16 cellular contexts compared by ENCODE assay signal in the genomic region with DNA sequence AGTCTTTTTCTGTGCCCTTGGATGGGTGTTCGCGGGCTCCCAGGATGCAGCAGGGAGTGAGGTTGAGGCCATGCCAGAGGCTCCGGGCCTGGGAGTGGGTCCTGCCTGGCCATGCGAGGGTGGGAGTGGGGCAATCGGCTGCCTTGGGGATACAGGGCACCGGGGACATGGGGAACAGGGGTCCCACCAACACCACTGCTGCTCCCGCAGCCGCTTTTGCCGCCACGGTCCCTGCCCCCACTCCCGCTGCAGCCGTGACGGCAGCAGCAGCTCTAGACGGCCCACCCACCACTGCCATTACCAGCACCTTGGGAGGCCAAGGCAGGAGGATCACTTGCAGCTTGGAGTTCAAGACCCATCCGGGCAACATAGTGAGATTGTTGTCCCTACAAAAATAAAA. TPM values are rescaled to one million over a fixed set of nuclear protein-coding genes. Genes with fewer than 3 reads are reported as not detected.
A peak's percentile ranks its signal among the peaks of the same experiment; 100 is the strongest.
DNase-seq lines count a peak whose midpoint lies in the region; ATAC-seq, FAIRE-seq and TF ChIP-seq lines count a peak whose summit lies in the region.
"Had no signal": no experiment of that assay in that cellular context is flagged by ENCODE, and none has a peak within 500 bp of the region (broad histone marks: within the 10 kb centered on the region; RNA-seq: fewer than 3 reads in every experiment).

No MANE protein-coding gene starts in this region.

- H3K4me1 ChIP-seq in HepG2 (ENCODE audit: insufficient read depth, low read length) (peaks cover 23% of the 10 kb centered on the region), right lobe of liver (no peaks in the 10 kb centered on the region), K562 (replicated peaks in 1 of 2; ENCODE audit: control insufficient read depth in 2 of 2, insufficient read depth in 2 of 2, low read length in 2 of 2) (peaks cover 4 to 10% of the 10 kb centered on the region in 2 experiments; a peak in 2 of 5 replicates), mesenchymal stem cell (ENCODE audit: control insufficient read depth, insufficient read depth, low read depth, low read length) (peaks cover 18% of the 10 kb centered on the region)
- H3K4me1 ChIP-seq in CD8-positive, alpha-beta memory T cell (ENCODE audit: insufficient read depth, low read length): no peaks in the 10 kb centered on the region

- intact Hi-C loops in HepG2 (cut with micrococcal nuclease; ENCODE audit: unreplicated experiment): loop anchor here (1.0 kb wide), 1 partner anchor 11 kb away; no protein-coding TSS in a partner anchor
- intact Hi-C loops in right lobe of liver (cut with DNase I): no loop called here
- intact Hi-C loops in K562 (cut with micrococcal nuclease): no loop called here

- H3K79me1 ChIP-seq in mesenchymal stem cell (replicated peaks; ENCODE audit: low read length, poor library complexity, severe bottlenecking): no peaks in the 10 kb centered on the region

- FAIRE-seq in HepG2 (lab: Jason Lieb, UNC): no peak
- no peak for FAIRE-seq in K562 (lab: Jason Lieb, UNC)
- FAIRE-seq: GM12891 had no signal

- ATAC-seq in HepG2 (no peak), right lobe of liver (no peak), K562 (no peak), GM21723 (IDR thresholded peaks at IDR 0.05; ENCODE audit: unreplicated experiment) (no peak), SK-N-SH treated with all-trans-retinoic acid at 6 μM for 48 hours (no peak), HG03354 (IDR thresholded peaks at IDR 0.05; ENCODE audit: poor library complexity, severe bottlenecking, unreplicated experiment) (no peak)

- H2BK12ac ChIP-seq in mesenchymal stem cell (ENCODE audit: low read length in 2 of 2): peak overlapping the region in 1 of 2 experiments; percentile 29

- H3K4me2 ChIP-seq in HepG2 (ENCODE audit: low read depth, low read length) (no peak overlapping the region), K562 (ENCODE audit: insufficient read depth, low read length) (no peak overlapping the region), mesenchymal stem cell (ENCODE audit: low read length, poor library complexity, severe bottlenecking) (no peak overlapping the region)

- H2AK5ac ChIP-seq in mesenchymal stem cell (ENCODE audit: low read length, severe bottlenecking): no peak overlapping the region

- H2AFZ ChIP-seq in HepG2 (ENCODE audit: low read length) (no peak overlapping the region), K562 (ENCODE audit: low read depth, low read length) (no peak overlapping the region), mesenchymal stem cell (ENCODE audit: low read depth, low read length) (no peak overlapping the region)

- peak overlapping the region in 1 of 8 donors; percentile 41 for H3K27ac Mint-ChIP-seq in CD8-positive, alpha-beta memory T cell
- H3K27ac Mint-ChIP-seq: CD4-positive, alpha-beta T cell had no signal

- H3K4me1 Mint-ChIP-seq in CD8-positive, alpha-beta memory T cell: no peaks in the 10 kb centered on the region

- H3K23ac ChIP-seq in mesenchymal stem cell (ENCODE audit: low read length in 2 of 2): no peak overlapping the region

- no peaks in the 10 kb centered on the region for H3K36me3 Mint-ChIP-seq in CD8-positive, alpha-beta memory T cell

- POLR2A ChIA-PET in HepG2 (lab: Yijun Ruan, JAX) (interaction anchor here (1.1 to 2.3 kb wide), 3 partner anchors 16 to 26 kb away, joined by 3 to 9 read pairs (median 3); no protein-coding TSS in a partner anchor), K562 (lab: Yijun Ruan, JAX) (no interaction called here)
- POLR2A ChIA-PET in CD8-positive, alpha-beta memory T cell (lab: Charles Lee): no interaction called here

- H3K4me3 ChIP-seq in HepG2 (replicated peaks in 1 of 3; ENCODE audit: insufficient read depth in 1 of 3, low read depth in 2 of 3, low read length in 3 of 3): no peak overlapping the region
- no peak overlapping the region for H3K4me3 ChIP-seq in right lobe of liver
- no peak overlapping the region for H3K4me3 ChIP-seq in K562
- H3K4me3 ChIP-seq in mesenchymal stem cell (ENCODE audit: insufficient read depth in 1 of 2, low read depth in 1 of 2, low read length in 2 of 2): no peak overlapping the region
- H3K4me3 ChIP-seq in CD8-positive, alpha-beta memory T cell (ENCODE audit: low read length): no peak overlapping the region

- no peaks in the 10 kb centered on the region for H3K27me3 ChIP-seq in HepG2 (ENCODE audit: control insufficient read depth in 1 of 2, insufficient read depth in 2 of 2, low read length in 2 of 2)
- no peaks in the 10 kb centered on the region for H3K27me3 ChIP-seq in right lobe of liver
- peaks cover 19 to 58% of the 10 kb centered on the region in 2 experiments for H3K27me3 ChIP-seq in K562 (ENCODE audit: control insufficient read depth in 2 of 2, insufficient read depth in 2 of 2, low read length in 2 of 2)
- no peaks in the 10 kb centered on the region for H3K27me3 ChIP-seq in mesenchymal stem cell (ENCODE audit: control insufficient read depth in 1 of 2, insufficient read depth in 1 of 2, low read length in 2 of 2)
- no peaks in the 10 kb centered on the region for H3K27me3 ChIP-seq in CD8-positive, alpha-beta memory T cell (ENCODE audit: insufficient read depth, low read length, poor library complexity, severe bottlenecking)

- H3K9me1 ChIP-seq in K562 (ENCODE audit: control insufficient read depth, insufficient read depth, low read length): no peaks in the 10 kb centered on the region

- CTCF ChIA-PET in HepG2 (lab: Yijun Ruan, JAX; ENCODE audit: low intra/inter-chr PET ratio, low total read pairs) (no interaction called here), K562 (lab: Yijun Ruan, JAX; ENCODE audit: low intra/inter-chr PET ratio) (no interaction called here)
- CTCF ChIA-PET in CD8-positive, alpha-beta memory T cell (lab: Charles Lee): no interaction called here

- H3K9me3 ChIP-seq in HepG2 (ENCODE audit: low read length) (no peaks in the 10 kb centered on the region), right lobe of liver (no peaks in the 10 kb centered on the region), K562 (replicated peaks; ENCODE audit: control insufficient read depth, insufficient read depth, low read depth, low read length) (no peaks in the 10 kb centered on the region), mesenchymal stem cell (ENCODE audit: control insufficient read depth, low read length) (no peaks in the 10 kb centered on the region)
- H3K9me3 ChIP-seq in CD8-positive, alpha-beta memory T cell (ENCODE audit: low read length): no peaks in the 10 kb centered on the region

- TF ChIP-seq CTCF in HepG2 (CRISPR knock-in tag; IDR thresholded peaks at IDR 0.05) (no peak), right lobe of liver (IDR thresholded peaks at IDR 0.05) (no peak), K562 (IDR thresholded peaks at IDR 0.05 in 2 of 3, conservative IDR thresholded peaks at IDR 0.05 in 1 of 3; ENCODE audit: insufficient read depth in 2 of 3, low read depth in 1 of 3, low read length in 3 of 3) (no peak)

- H4K91ac ChIP-seq in mesenchymal stem cell (ENCODE audit: low read length): peak overlapping the region; percentile 63

- no peaks in the 10 kb centered on the region for H3K9me3 Mint-ChIP-seq in CD8-positive, alpha-beta memory T cell
- H3K9me3 Mint-ChIP-seq: CD4-positive, alpha-beta T cell had no signal

- H3K9ac ChIP-seq in HepG2 (ENCODE audit: insufficient read depth, low read depth, low read length) (no peak overlapping the region), K562 (ENCODE audit: insufficient read depth in 1 of 2, low read depth in 2 of 2, low read length in 2 of 2) (no peak overlapping the region), mesenchymal stem cell (ENCODE audit: low read length) (no peak overlapping the region)

- no peak overlapping the region for H2BK120ac ChIP-seq in mesenchymal stem cell (ENCODE audit: low read depth, low read length)

- H3K4me3 Mint-ChIP-seq in CD8-positive, alpha-beta memory T cell: no peak overlapping the region
- H3K4me3 Mint-ChIP-seq: CD4-positive, alpha-beta T cell had no signal

- H3K27me3 Mint-ChIP-seq in CD8-positive, alpha-beta memory T cell: peaks cover 0 to 4% of the 10 kb centered on the region in 2 donors

- no peak overlapping the region for H3K4ac ChIP-seq in mesenchymal stem cell (ENCODE audit: low read depth in 1 of 2, low read length in 2 of 2)

- H2BK5ac ChIP-seq in mesenchymal stem cell (ENCODE audit: low read depth, low read length, poor library complexity, severe bottlenecking): no peak overlapping the region

- 95% methylated on average over 15 of the region's 15 CpGs for WGBS in HepG2 (ENCODE audit: low lambda C conversion rate)
- 95% methylated on average over 3 of the region's 15 CpGs for WGBS in right lobe of liver (ENCODE audit: insufficient coverage, low coverage, low lambda C conversion rate, missing lambda C conversion rate)
- WGBS in K562 (ENCODE audit: insufficient coverage, low coverage, missing lambda C conversion rate): 51% methylated on average over 15 of the region's 15 CpGs
- WGBS in mesenchymal stem cell: 97% methylated on average over 15 of the region's 15 CpGs

- H3K36me3 ChIP-seq in HepG2 (replicated peaks in 1 of 2; ENCODE audit: control insufficient read depth in 1 of 2, insufficient read depth in 2 of 2, low read length in 2 of 2): no peaks in the 10 kb centered on the region
- H3K36me3 ChIP-seq in right lobe of liver: no peaks in the 10 kb centered on the region
- H3K36me3 ChIP-seq in K562 (ENCODE audit: control insufficient read depth, insufficient read depth, low read length): no peaks in the 10 kb centered on the region
- H3K36me3 ChIP-seq in mesenchymal stem cell (ENCODE audit: control insufficient read depth in 1 of 2, insufficient read depth in 2 of 2, low read depth in 1 of 2, low read length in 2 of 2): no peaks in the 10 kb centered on the region
- no peaks in the 10 kb centered on the region for H3K36me3 ChIP-seq in CD8-positive, alpha-beta memory T cell (ENCODE audit: insufficient read depth, low read length)

- TF ChIP-seq RAD21 in HepG2 (CRISPR knock-in tag; IDR thresholded peaks at IDR 0.05) (no peak), K562 (CRISPR knock-in tag; conservative IDR thresholded peaks at IDR 0.05 in 1 of 2, IDR thresholded peaks at IDR 0.05 in 1 of 2) (no peak)

- no peak overlapping the region for H3K27ac ChIP-seq in HepG2 (ENCODE audit: extremely low read length, insufficient read depth, low read length)
- no peak overlapping the region for H3K27ac ChIP-seq in right lobe of liver
- H3K27ac ChIP-seq in K562 (ENCODE audit: extremely low read depth, low read depth, low read length): no peak overlapping the region
- no peak overlapping the region for H3K27ac ChIP-seq in mesenchymal stem cell (ENCODE audit: low read length, poor library complexity, severe bottlenecking)
- H3K27ac ChIP-seq in CD8-positive, alpha-beta memory T cell (ENCODE audit: low read depth, low read length): no peak overlapping the region
- H3K27ac ChIP-seq: 22Rv1, HL-60 had no signal

- TF ChIP-seq POLR2A in HepG2 (IDR thresholded peaks at IDR 0.05; ENCODE audit: insufficient read depth in 1 of 2, low read depth in 2 of 2, low read length in 2 of 2) (no peak), right lobe of liver (IDR thresholded peaks at IDR 0.05) (no peak), K562 (conservative IDR thresholded peaks at IDR 0.05) (no peak)

- H4K20me1 ChIP-seq in HepG2 (ENCODE audit: insufficient read depth, low read length): no peaks in the 10 kb centered on the region
- no peaks in the 10 kb centered on the region; the same call in 1 of the 2 replicates for H4K20me1 ChIP-seq in K562 (replicated peaks; ENCODE audit: control insufficient read depth, insufficient read depth, low read length)

- BruUV-seq in HepG2 (replicated peaks; lab: Mats Ljungman, UMichigan) (no TSS peak), K562 (replicated peaks; lab: Mats Ljungman, UMichigan) (no TSS peak)

- DNase-seq in HepG2 (ENCODE audit: low spot score) (no peak), right lobe of liver (no peak), K562 (ENCODE audit: extremely low read depth in 1 of 4, low spot score in 3 of 4) (no peak), mesenchymal stem cell (no peak)
- no peak for DNase-seq in CD8-positive, alpha-beta memory T cell
- DNase-seq: AML-193; C1 segment of cervical spinal cord; CD4-positive, alpha-beta T cell; DMS79 had no signal

- TF ChIP-seq EP300 in HepG2 (IDR thresholded peaks at IDR 0.05; ENCODE audit: low read depth in 2 of 2, low read length in 2 of 2): no peak
- no peak for TF ChIP-seq EP300 in HepG2 (CRISPR knock-in tag; IDR thresholded peaks at IDR 0.05; ENCODE audit: borderline replicate concordance)
- TF ChIP-seq EP300 in K562 (IDR thresholded peaks at IDR 0.05; ENCODE audit: low read length): no peak

- H3K14ac ChIP-seq in mesenchymal stem cell (ENCODE audit: low read length in 2 of 2): no peak overlapping the region

- H3K18ac ChIP-seq in mesenchymal stem cell (ENCODE audit: low read depth in 1 of 2, low read length in 2 of 2): no peak overlapping the region

- in situ Hi-C loops in HepG2 (cut with HindIII; ENCODE audit: extremely low pct_ligation_motif_present, low pct_unique_long_range_greater_than_20kb): no loop called here
- in situ Hi-C loops in K562 (cut with MboI): no loop called here

- H3K79me2 ChIP-seq in HepG2 (ENCODE audit: insufficient read depth, low read length) (no peaks in the 10 kb centered on the region), K562 (ENCODE audit: control insufficient read depth, insufficient read depth, low read length) (no peaks in the 10 kb centered on the region)

- no peak overlapping the region for H4K8ac ChIP-seq in mesenchymal stem cell (ENCODE audit: low read length)

- H2BK15ac ChIP-seq in mesenchymal stem cell (ENCODE audit: low read depth, poor library complexity, severe bottlenecking): no peak overlapping the region

RNA-seq across cellular contexts. Expression of gene FAM50B, which starts 35.3 kb away (rescaled TPM):
- total RNA-seq in HepG2 (2016; rRNA removed; fragmentation: Illumina TruSeq; extraction: Trizol) (not detected in 2 replicates), right lobe of liver (10 to 100 TPM in 1 of 6 experiments, 1 to 10 TPM in 5; 3.6 to 11.1 (median 8.5) TPM), K562 (2014; rRNA removed) (not detected in 2 replicates), K562 (2014; rRNA removed; fragmentation: Illumina TruSeq; extraction: Trizol) (not detected in 2 replicates), K562 (2015; rRNA removed; fragmentation: Illumina TruSeq; extraction: Trizol) (not detected in 2 replicates), K562 (2021) (0.09 and 0.13 TPM in 2 replicates)
- not detected in 2 replicates for total RNA-seq in HepG2 (2016; cell fraction: cytosol; rRNA removed; fragmentation: Illumina TruSeq; extraction: Trizol; ENCODE audit: low read depth)
- not detected in 2 replicates for total RNA-seq in HepG2 (2016; cell fraction: insoluble cytoplasmic fraction; rRNA removed; fragmentation: Illumina TruSeq; extraction: Trizol)
- total RNA-seq in HepG2 (2016; cell fraction: membrane; rRNA removed; fragmentation: Illumina TruSeq; extraction: Trizol): not detected in 2 replicates
- total RNA-seq in HepG2 (2016; cell fraction: nucleus; rRNA removed; fragmentation: Illumina TruSeq; extraction: Trizol): not detected in 2 replicates
- polyA plus RNA-seq in HepG2 (2011; rRNA removed) (0.05 TPM in 1 of 2 replicates, not detected in the other), K562 (2011; rRNA removed) (0.04 and 0.13 TPM in 2 replicates), K562 (2014; fragmentation: Illumina TruSeq; extraction: Trizol) (not detected in 2 replicates), K562 (2014; fragmentation: Nextera tagmentation; extraction: Ambion mirVana) (not detected), K562 (2014; rRNA removed) (0.16 TPM in 1 of 2 replicates, not detected in the other)
- not detected in 2 replicates for polyA plus RNA-seq in HepG2 (2011; cell fraction: cytosol; rRNA removed)
- 0.07 TPM in 1 of 2 replicates, not detected in the other for polyA plus RNA-seq in HepG2 (2011; cell fraction: nucleus; rRNA removed)
- not detected in 2 replicates for polyA plus RNA-seq in HepG2 (2012)
- not detected in 2 replicates for polyA plus RNA-seq in HepG2 (2016; cell fraction: cytosol; fragmentation: Illumina TruSeq; extraction: Trizol; ENCODE audit: low read depth)
- not detected in 2 replicates for polyA plus RNA-seq in HepG2 (2016; cell fraction: insoluble cytoplasmic fraction; fragmentation: Illumina TruSeq; extraction: Trizol; ENCODE audit: low read depth)
- polyA plus RNA-seq in HepG2 (2016; cell fraction: membrane; fragmentation: Illumina TruSeq; extraction: Trizol; ENCODE audit: low read depth): not detected in 2 replicates
- not detected in 2 replicates for polyA plus RNA-seq in HepG2 (2016; cell fraction: nucleus; fragmentation: Illumina TruSeq; extraction: Trizol; ENCODE audit: insufficient read depth, low read depth)
- polyA minus RNA-seq in HepG2 (2011; rRNA and poly(A)+ RNA removed; ENCODE audit: low replicate concordance): 2.4 TPM in 1 of 2 replicates, not detected in the other
- not detected in 2 replicates for polyA minus RNA-seq in HepG2 (2011; cell fraction: cytosol; rRNA and poly(A)+ RNA removed)
- polyA minus RNA-seq in HepG2 (2011; cell fraction: nucleus; rRNA and poly(A)+ RNA removed): not detected in 2 replicates
- total RNA-seq in K562 (2011; cell fraction: chromatin; rRNA removed; ENCODE audit: low replicate concordance): not detected in 2 replicates
- total RNA-seq in K562 (2011; cell fraction: nucleolus; rRNA removed): not detected in 2 replicates
- not detected in 2 replicates for total RNA-seq in K562 (2011; cell fraction: nucleoplasm; rRNA removed)
- 0.12 TPM in 1 of 2 replicates, not detected in the other for polyA plus RNA-seq in K562 (2011; cell fraction: cytosol; rRNA removed)
- polyA plus RNA-seq in K562 (2011; cell fraction: nucleus; rRNA removed): 0.07 TPM in 1 of 2 replicates, not detected in the other
- polyA plus RNA-seq in K562 (2012): 0.07 and 0.11 TPM in 2 replicates
- polyA minus RNA-seq in K562 (2011; rRNA and poly(A)+ RNA removed): not detected in 2 replicates
- not detected in 2 replicates for polyA minus RNA-seq in K562 (2011; cell fraction: cytosol; rRNA and poly(A)+ RNA removed)
- not detected in 2 replicates for polyA minus RNA-seq in K562 (2011; cell fraction: nucleus; rRNA and poly(A)+ RNA removed)
- polyA plus RNA-seq in mesenchymal stem cell (2013, experiment 1 of 2): 2.1 TPM
- polyA plus RNA-seq in mesenchymal stem cell (2013, experiment 2 of 2): 2.1 TPM
- 1 to 10 TPM; 7.3 to 7.5 TPM for total RNA-seq in CD8-positive, alpha-beta memory T cell
- 10.3 TPM for polyA plus RNA-seq in CD8-positive, alpha-beta memory T cell
- total RNA-seq: G401 had no signal

Comparison
In these comparisons a context has a peak if more than half of its experiments do, and no peak if none do; other contexts are left out.
1. Of the 241 proteins assayed by ChIP-seq in both HepG2 and K562: peak only in HepG2: none; only in K562: ZBTB33; in both: none; in neither: 240.